ENCODE assay signal across 27 cellular contexts in genomic region chrX:31593353-31593752, GRCh38.
"Had no signal": no experiment of that assay in that cellular context is flagged by ENCODE, and none has a peak within 500 bp of the region (broad histone marks: within the 10 kb centered on the region; RNA-seq: fewer than 3 reads in every experiment).

No MANE protein-coding gene starts in this region.

- H3K27me3 ChIP-seq: left lung, neural progenitor cell, neutrophil, right lobe of liver, tibial nerve, uterus had no signal

- H3K36me3 ChIP-seq: left lung, lower lobe of right lung, neural progenitor cell, neutrophil, right lobe of liver, tibial nerve, uterus had no signal

- H3K27ac ChIP-seq: left lung, lower lobe of right lung, neural progenitor cell, neutrophil, parathyroid adenoma, psoas muscle, right lobe of liver, tibial nerve, uterus had no signal

- H3K9me3 ChIP-seq: left lung, lower lobe of right lung, neutrophil, psoas muscle, right lobe of liver, tibial nerve, uterus had no signal

- H3K4me3 ChIP-seq: left lung, lower lobe of right lung, neural progenitor cell, psoas muscle, right lobe of liver, smooth muscle cell, tibial nerve, uterus had no signal

- DNase-seq: hippocampal formation; kidney; left colon; left lung; lower lobe of right lung; mammary epithelial cell; mesendoderm; naive B cell; natural killer cell; nephron progenitor cell; occipital lobe; psoas muscle; right lobe of liver; stimulated activated CD4-positive, alpha-beta T cell treated with anti-CD3 and anti-CD28 coated beads, Interleukin-1b, Interleukin-23, amount 100 ng/mL, for 48 hours; stimulated activated CD4-positive, alpha-beta T cell treated with anti-CD3 and anti-CD28 coated beads, Interleukin-2, amount 100 ng/mL, for 48 hours; stimulated activated CD4-positive, alpha-beta T cell treated with anti-CD3 and anti-CD28 coated beads, Interleukin-4, amount 100 ng/mL, for 4 hours; stimulated activated CD8-positive, alpha-beta memory T cell treated with anti-CD3 and anti-CD28 coated beads, Interleukin-4, amount 100 ng/mL, for 48 hours; stimulated activated naive CD4-positive, alpha-beta T cell treated with Interleukin-2 at 50 U/mL for 16 hours; stimulated activated naive CD8-positive, alpha-beta T cell treated with anti-CD3 and anti-CD28 coated beads, Interleukin-15, amount 100 ng/mL, for 72 hours; substantia nigra; uterus had no signal

- ATAC-seq: left colon; left lung; lower lobe of right lung; natural killer cell; psoas muscle; right lobe of liver; stimulated activated memory B cell treated with anti-CD40 and anti-IgM and Interleukin-4, amounts not matched to agents 10 μg/mL and 1 μg/mL and 100 μg/mL, for 72 hours; stimulated activated naive CD8-positive, alpha-beta T cell treated with anti-CD3 and anti-CD28 coated beads, Interleukin-15, amount 100 ng/mL, for 72 hours had no signal
